Comparison of ENCODE assay signal across 6 cellular contexts in the genomic region with DNA sequence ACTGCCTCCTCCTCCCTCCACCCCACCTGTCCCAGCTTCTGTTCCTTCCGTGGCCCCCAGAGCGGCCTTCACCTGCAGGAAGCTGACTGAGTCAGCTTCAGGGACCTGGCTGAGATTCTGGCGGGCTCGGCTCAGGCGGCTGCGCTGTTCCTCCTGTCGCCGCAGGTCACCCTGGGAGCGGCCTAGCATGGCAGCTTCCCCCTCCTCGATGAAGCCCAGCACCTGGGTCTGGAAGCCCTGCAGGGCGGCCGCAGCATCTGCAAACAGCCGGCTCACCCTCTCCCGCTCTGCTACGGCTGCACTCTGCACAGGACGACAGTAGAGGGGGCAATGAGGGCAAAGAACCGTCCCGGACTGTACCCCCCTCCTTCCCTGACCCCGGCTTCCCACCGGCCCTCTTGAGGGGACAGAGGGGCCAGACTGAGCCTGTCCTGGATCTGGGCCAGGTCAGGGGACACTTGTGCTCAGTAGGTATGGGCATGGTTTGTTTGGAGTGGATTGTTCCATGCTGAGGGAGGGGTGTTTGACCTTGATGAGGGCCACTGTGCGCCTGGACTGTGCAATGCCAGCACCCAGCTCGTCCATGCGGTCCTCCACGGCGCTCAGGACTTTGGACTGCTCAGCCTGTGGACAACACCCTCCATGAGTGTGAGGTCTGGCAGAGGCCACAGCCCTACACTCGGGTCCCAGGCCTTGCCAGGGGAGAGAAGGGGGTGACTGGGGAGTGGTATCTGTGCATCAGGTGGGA. TPM values are rescaled to one million over a fixed set of nuclear protein-coding genes. Genes with fewer than 3 reads are reported as not detected.
DNase-seq lines count a peak whose midpoint lies in the region; ATAC-seq and TF ChIP-seq lines count a peak whose summit lies in the region.

No MANE protein-coding gene starts in this region.

- H3K27me3 ChIP-seq in colonic mucosa: no peaks in the 10 kb centered on the region

- H3K9ac ChIP-seq in colonic mucosa (ENCODE audit: low read depth in 2 of 2, low read length in 2 of 2): peak overlapping the region; percentile 89 to 93

- H3K9me3 ChIP-seq in colonic mucosa: no peaks in the 10 kb centered on the region

- peak; percentile 57 for TF ChIP-seq CTCF in GM12872 (IDR thresholded peaks at IDR 0.05; ENCODE audit: insufficient read depth, low read depth, low read length)
- TF ChIP-seq CTCF in colonic mucosa (IDR thresholded peaks at IDR 0.05): no peak
- peak; percentile 29 for TF ChIP-seq CTCF in retinal pigment epithelial cell (conservative IDR thresholded peaks at IDR 0.05; ENCODE audit: low read depth, low read length)

- H3K4me1 ChIP-seq in colonic mucosa: peaks cover 19% of the 10 kb centered on the region

- DNase-seq in SW480 (ENCODE audit: low spot score): peak; percentile 93
- peak; percentile 90 for DNase-seq in colonic mucosa
- no peak for DNase-seq in retinal pigment epithelial cell (ENCODE audit: low read depth)
- no peak for DNase-seq in NCI-H187 treated with DMSO at 0.1 percent for 48 hours (lab: John Stamatoyannopoulos, UW)

- intact Hi-C loops in colonic mucosa (cut with DNase I): no loop called here

- H3K27ac ChIP-seq in colonic mucosa: peak overlapping the region; percentile 98

- peaks cover 5% of the 10 kb centered on the region for H3K36me3 ChIP-seq in colonic mucosa

- ATAC-seq in GM18520 (IDR thresholded peaks at IDR 0.05; ENCODE audit: unreplicated experiment): no peak

- H3K4me3 ChIP-seq in colonic mucosa (peak overlapping the region; percentile 71), retinal pigment epithelial cell (ENCODE audit: low read length) (peak overlapping the region; percentile 75)

RNA-seq across cellular contexts. Expression of gene TRIM47, which starts 2.0 kb away (rescaled TPM):
- 10 to 100 TPM; 33.7 to 71.5 TPM for total RNA-seq in colonic mucosa

RNA-seq across cellular contexts. Expression of gene TRIM65, which starts 20.4 kb away (rescaled TPM):
- total RNA-seq in colonic mucosa: 10 to 100 TPM; 14.5 to 26.0 TPM

RNA-seq across cellular contexts. Expression of gene WBP2, which starts 21.2 kb away (rescaled TPM):
- total RNA-seq in colonic mucosa: 100 to 1,000 TPM in 1 of 2 donors, 10 to 100 TPM in 1; 69.8 to 102 TPM

RNA-seq across cellular contexts. Expression of gene MRPL38, which starts 28.3 kb away (rescaled TPM):
- 100 to 1,000 TPM in 1 of 2 donors, 10 to 100 TPM in 1; 88.6 to 190 TPM for total RNA-seq in colonic mucosa

RNA-seq across cellular contexts. Expression of gene UNC13D, which starts 32.2 kb away (rescaled TPM):
- 10 to 100 TPM; 25.9 to 35.0 TPM for total RNA-seq in colonic mucosa

Comparison
In these comparisons a context has a peak if more than half of its experiments do, and no peak if none do; other contexts are left out.
1. DNase-seq: peak in SW480 (single experiment) and colonic mucosa (single experiment); none in retinal pigment epithelial cell (single experiment) and NCI-H187 treated with DMSO at 0.1 percent for 48 hours (single experiment).